26 cellular contexts compared by ENCODE assay signal in genomic region chrX:44474410-44474809, GRCh38.
DNase-seq lines count a peak whose midpoint lies in the region; ATAC-seq, FAIRE-seq and TF ChIP-seq lines count a peak whose summit lies in the region.
"Had no signal": no experiment of that assay in that cellular context is flagged by ENCODE, and none has a peak within 500 bp of the region (broad histone marks: within the 10 kb centered on the region; RNA-seq: fewer than 3 reads in every experiment).

No MANE protein-coding gene starts in this region.

- TF ChIP-seq CTCF in bronchial epithelial cell (IDR thresholded peaks at IDR 0.05; ENCODE audit: insufficient read depth, low read length, severe bottlenecking): no peak

- no peak for FAIRE-seq in bronchial epithelial cell (lab: Jason Lieb, UNC)
- FAIRE-seq: GM12878, small intestine had no signal

- DNase-seq in EL (peak; percentile 61), MG63 (peak; percentile 68), bronchial epithelial cell (ENCODE audit: low read depth) (peak; percentile 47), iris pigment epithelial cell (ENCODE audit: low read depth) (peak; percentile 14), NCI-H2029 treated with DMSO at 0.1 percent for 48 hours (lab: John Stamatoyannopoulos, UW) (no peak), NCI-H2196 (lab: John Stamatoyannopoulos, UW; ENCODE audit: unreplicated experiment) (no peak)
- no peak for DNase-seq in activated CD4-positive, alpha-beta T cell treated with anti-CD3 and anti-CD28 coated beads for 48 hours
- DNase-seq: activated CD4-positive, alpha-beta memory T cell treated with anti-CD3 and anti-CD28 coated beads, Interleukin-2, amount 10 ng/mL, durations not matched to agents 7 days and 5 days; activated effector memory CD4-positive, alpha-beta T cell treated with Interleukin-2 at 50 U/mL for 16 hours; activated naive CD8-positive, alpha-beta T cell treated with anti-CD3 and anti-CD28 coated beads, Interleukin-2, amount 10 ng/mL, durations not matched to agents 7 days and 5 days; DMS 273 treated with DMSO at 0.1 percent for 48 hours; foreskin melanocyte; GF-D8; hypothalamus; islet precursor cell; lower lobe of right lung; NCI-H526 treated with DMSO at 0.1 percent for 48 hours; psoas muscle; small intestine; T-helper 9 cell had no signal

- H3K4me3 ChIP-seq in MG63 (no peak overlapping the region), bronchial epithelial cell (ENCODE audit: low read depth, low read length) (no peak overlapping the region)
- H3K4me3 ChIP-seq: breast epithelium, GM12878, lower lobe of right lung, psoas muscle had no signal

- H3K27me3 ChIP-seq in MG63: no peaks in the 10 kb centered on the region
- H3K27me3 ChIP-seq in bronchial epithelial cell (ENCODE audit: control insufficient read depth, insufficient read depth, low read length): no peaks in the 10 kb centered on the region

- H3K36me3 ChIP-seq in MG63 (no peaks in the 10 kb centered on the region), bronchial epithelial cell (ENCODE audit: control insufficient read depth, insufficient read depth, low read length) (no peaks in the 10 kb centered on the region)
- H3K36me3 ChIP-seq: breast epithelium, lower lobe of right lung had no signal

- no peaks in the 10 kb centered on the region for H3K9me3 ChIP-seq in MG63
- H3K9me3 ChIP-seq: breast epithelium, lower lobe of right lung, psoas muscle had no signal

- no peak for ATAC-seq in HG03196 (IDR thresholded peaks at IDR 0.05; ENCODE audit: unreplicated experiment)
- ATAC-seq: GM12878; lower lobe of right lung; psoas muscle; SK-N-SH treated with all-trans-retinoic acid at 6 μM for 48 hours; stimulated activated memory B cell treated with anti-CD40 and anti-IgM and Interleukin-4, amounts not matched to agents 10 μg/mL and 1 μg/mL and 100 μg/mL, for 72 hours; WTC11 had no signal

Comparison
In these comparisons a context has a peak if more than half of its experiments do, and no peak if none do; other contexts are left out.
1. DNase-seq: peak in EL (single experiment), MG63 (single experiment), bronchial epithelial cell (single experiment) and iris pigment epithelial cell (single experiment); none in NCI-H2029 treated with DMSO at 0.1 percent for 48 hours (single experiment), NCI-H2196 (single experiment) and activated CD4-positive, alpha-beta T cell treated with anti-CD3 and anti-CD28 coated beads for 48 hours (single experiment).